10 cellular contexts compared by ENCODE assay signal in the genomic region with DNA sequence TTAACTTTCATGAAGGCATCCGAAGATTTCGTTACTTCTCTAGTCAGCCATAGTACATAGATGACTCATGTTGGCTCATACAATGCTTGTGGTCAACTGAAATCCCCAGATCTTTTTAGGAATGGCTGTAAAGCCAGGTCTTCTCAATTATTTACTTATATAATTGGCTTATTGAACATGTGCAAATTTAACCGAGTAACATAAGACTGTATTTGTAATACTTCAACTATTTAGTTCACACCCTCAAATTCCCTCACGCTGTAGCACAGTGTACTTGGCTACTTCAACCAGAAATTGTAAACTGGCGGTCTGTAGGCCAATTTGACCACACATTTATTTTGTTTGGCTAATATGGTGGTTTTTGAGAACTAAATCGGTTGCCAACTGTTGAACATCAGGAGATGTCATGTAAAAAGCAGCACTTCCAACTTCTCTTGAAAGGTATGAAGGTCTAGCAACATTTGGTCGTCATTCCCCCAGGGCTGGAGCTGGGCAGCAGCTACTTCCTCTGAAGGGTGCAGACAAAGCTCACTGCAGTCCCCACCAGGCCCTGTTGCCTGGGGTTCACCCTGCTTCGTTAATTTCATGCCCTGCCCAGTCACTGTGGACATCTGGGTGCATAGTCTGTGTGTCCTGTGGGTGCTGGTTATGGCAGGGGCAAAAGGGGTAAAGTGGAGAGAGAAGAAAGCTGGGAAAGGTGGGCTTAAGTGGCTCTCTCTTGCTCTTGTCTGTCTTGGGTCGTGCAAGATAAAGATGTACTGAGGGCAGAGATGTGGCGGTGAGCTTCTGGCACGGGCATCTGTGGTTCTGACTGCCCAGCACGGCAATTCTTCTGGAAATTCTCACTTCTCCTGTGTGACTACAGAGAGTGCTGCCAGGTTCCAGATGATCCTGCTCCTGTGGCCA. TPM values are rescaled to one million over a fixed set of nuclear protein-coding genes. Genes with fewer than 3 reads are reported as not detected.
DNase-seq lines count a peak whose midpoint lies in the region; ATAC-seq and TF ChIP-seq lines count a peak whose summit lies in the region.
"Had no signal": no experiment of that assay in that cellular context is flagged by ENCODE, and none has a peak within 500 bp of the region (broad histone marks: within the 10 kb centered on the region; RNA-seq: fewer than 3 reads in every experiment).

No MANE protein-coding gene starts in this region.

- no peaks in the 10 kb centered on the region for H3K9me3 ChIP-seq in CD4-positive, CD25-positive, alpha-beta regulatory T cell (ENCODE audit: control insufficient read depth in 2 of 2, low read length in 2 of 2)
- H3K9me3 ChIP-seq in mesodermal cell (ENCODE audit: control insufficient read depth, low read length) (no peaks in the 10 kb centered on the region), mucosa of descending colon (no peaks in the 10 kb centered on the region)
- H3K9me3 ChIP-seq: SJCRH30 had no signal

- H3K27ac Mint-ChIP-seq in CD4-positive, CD25-positive, alpha-beta regulatory T cell, result peak overlapping the region in 2 of 3 donors; percentile 65 to 66
- H3K27ac Mint-ChIP-seq in effector memory CD8-positive, alpha-beta T cell, result no peak overlapping the region

- no peak overlapping the region for H3K27ac ChIP-seq in CD4-positive, CD25-positive, alpha-beta regulatory T cell (ENCODE audit: insufficient read depth, low read length, poor library complexity, severe bottlenecking)
- H3K27ac ChIP-seq in mesodermal cell (ENCODE audit: low read depth, low read length, severe bottlenecking), result peak overlapping the region; percentile 36
- H3K27ac ChIP-seq: SJCRH30 had no signal

- H3K36me3 ChIP-seq in CD4-positive, CD25-positive, alpha-beta regulatory T cell (ENCODE audit: control insufficient read depth, insufficient read depth, low read length), result no peaks in the 10 kb centered on the region
- no peaks in the 10 kb centered on the region for H3K36me3 ChIP-seq in mesodermal cell (ENCODE audit: control insufficient read depth, insufficient read depth, low read length)
- no peaks in the 10 kb centered on the region for H3K36me3 ChIP-seq in mucosa of descending colon (ENCODE audit: low read depth)
- H3K36me3 ChIP-seq: SJCRH30 had no signal

- H3K27me3 Mint-ChIP-seq in CD4-positive, CD25-positive, alpha-beta regulatory T cell, result peaks cover 47% of the 10 kb centered on the region
- peaks cover 60 to 74% of the 10 kb centered on the region in 2 donors for H3K27me3 Mint-ChIP-seq in effector memory CD8-positive, alpha-beta T cell

- H3K4me3 ChIP-seq in CD4-positive, CD25-positive, alpha-beta regulatory T cell (ENCODE audit: low read depth, low read length), result no peak overlapping the region
- H3K4me3 ChIP-seq in mesodermal cell (ENCODE audit: extremely low read depth, insufficient read depth, low read length, poor library complexity, severe bottlenecking), result no peak overlapping the region
- H3K4me3 ChIP-seq in mucosa of descending colon, result no peak overlapping the region
- H3K4me3 ChIP-seq: SJCRH30 had no signal

- intact Hi-C loops in mucosa of descending colon (cut with DNase I, micrococcal nuclease), result loop anchor here (2.0 to 10.0 kb wide), 2 partner anchors 385 to 389 kb away; no protein-coding TSS in a partner anchor

- WGBS in mesodermal cell (ENCODE audit: insufficient coverage in 2 of 2), 2 experiments, result 85 to 90% methylated on average over 10 to 11 of the region's 12 CpGs

- DNase-seq in CD4-positive, CD25-positive, alpha-beta regulatory T cell, result no peak
- DNase-seq in HS-5 (ENCODE audit: low read depth), result peak; percentile 92
- peak; percentile 93 for DNase-seq in astrocyte of the hippocampus (ENCODE audit: low read depth, low spot score)
- no peak for DNase-seq in NCI-H1105 treated with DMSO at 0.1 percent for 48 hours (lab: John Stamatoyannopoulos, UW)
- no peak for DNase-seq in mucosa of descending colon
- no peak for DNase-seq in effector memory CD8-positive, alpha-beta T cell
- DNase-seq: left colon had no signal

- peaks cover 12% of the 10 kb centered on the region for H3K27me3 ChIP-seq in CD4-positive, CD25-positive, alpha-beta regulatory T cell (ENCODE audit: control insufficient read depth, insufficient read depth, low read length)
- H3K27me3 ChIP-seq: SJCRH30 had no signal

- peaks cover 32% of the 10 kb centered on the region for H3K4me1 ChIP-seq in CD4-positive, CD25-positive, alpha-beta regulatory T cell (ENCODE audit: control insufficient read depth, insufficient read depth, low read length, poor library complexity, severe bottlenecking)
- peaks cover 23% of the 10 kb centered on the region for H3K4me1 ChIP-seq in mesodermal cell (ENCODE audit: control insufficient read depth, insufficient read depth, low read length, poor library complexity, severe bottlenecking)
- H3K4me1 ChIP-seq in mucosa of descending colon (ENCODE audit: low read depth), result peaks cover 15% of the 10 kb centered on the region

- H3K36me3 Mint-ChIP-seq in CD4-positive, CD25-positive, alpha-beta regulatory T cell, result no peaks in the 10 kb centered on the region
- H3K36me3 Mint-ChIP-seq in effector memory CD8-positive, alpha-beta T cell (ENCODE audit: insufficient read depth), result no peaks in the 10 kb centered on the region

- ATAC-seq in CD4-positive, CD25-positive, alpha-beta regulatory T cell (ENCODE audit: low read depth in 2 of 2), result no peak
- ATAC-seq in HG03442 (IDR thresholded peaks at IDR 0.05; ENCODE audit: unreplicated experiment) (no peak), mucosa of descending colon (no peak)
- no peak for ATAC-seq in effector memory CD8-positive, alpha-beta T cell (replicated peaks)
- ATAC-seq: left colon had no signal

- H3K9me3 Mint-ChIP-seq in CD4-positive, CD25-positive, alpha-beta regulatory T cell, result peaks cover 0 to 2% (median 0%) of the 10 kb centered on the region in 7 donors
- no peaks in the 10 kb centered on the region for H3K9me3 Mint-ChIP-seq in effector memory CD8-positive, alpha-beta T cell

- TF ChIP-seq CTCF in mucosa of descending colon (IDR thresholded peaks at IDR 0.05), result no peak

- peak overlapping the region in 1 of 4 donors; percentile 20 for H3K4me3 Mint-ChIP-seq in CD4-positive, CD25-positive, alpha-beta regulatory T cell
- H3K4me3 Mint-ChIP-seq in effector memory CD8-positive, alpha-beta T cell, result no peak overlapping the region

- peaks cover 0 to 31% (median 7%) of the 10 kb centered on the region in 4 donors for H3K4me1 Mint-ChIP-seq in CD4-positive, CD25-positive, alpha-beta regulatory T cell
- H3K4me1 Mint-ChIP-seq in effector memory CD8-positive, alpha-beta T cell (ENCODE audit: low read depth in 2 of 2), result peaks cover 5 to 14% of the 10 kb centered on the region in 2 donors

RNA-seq across cellular contexts. Expression of a gene that starts 3.2 kb away (rescaled TPM):
- total RNA-seq in CD4-positive, CD25-positive, alpha-beta regulatory T cell, result 1.4 TPM
- 1 to 10 TPM in 1 of 4 donors, under 1 TPM in 3; 0.16 to 1.6 (median 0.68) TPM for polyA plus RNA-seq in CD4-positive, CD25-positive, alpha-beta regulatory T cell
- 2.9 TPM for polyA plus RNA-seq in mesodermal cell (2013, experiment 1 of 2)
- 2.6 TPM for polyA plus RNA-seq in mesodermal cell (2013, experiment 2 of 2)
- total RNA-seq in mucosa of descending colon, result 1 to 10 TPM; 1.9 to 3.7 (median 3.0) TPM

Comparison
In these comparisons a context has a peak if more than half of its experiments do, and no peak if none do; other contexts are left out.
1. DNase-seq: peak in HS-5 (single experiment) and astrocyte of the hippocampus (single experiment); none in CD4-positive, CD25-positive, alpha-beta regulatory T cell (0 of 3), NCI-H1105 treated with DMSO at 0.1 percent for 48 hours (single experiment), mucosa of descending colon (0 of 3) and effector memory CD8-positive, alpha-beta T cell (0 of 3).
2. H3K27ac Mint-ChIP-seq: peak in CD4-positive, CD25-positive, alpha-beta regulatory T cell (2 of 3); none in effector memory CD8-positive, alpha-beta T cell (0 of 2).